22 cellular contexts compared by ENCODE assay signal in genomic region chr1:184504695-184505338, GRCh38.
DNase-seq lines count a peak whose midpoint lies in the region; ATAC-seq and TF ChIP-seq lines count a peak whose summit lies in the region.
"Had no signal": no experiment of that assay in that cellular context is flagged by ENCODE, and none has a peak within 500 bp of the region (broad histone marks: within the 10 kb centered on the region; RNA-seq: fewer than 3 reads in every experiment).

No MANE protein-coding gene starts in this region.

- peaks cover 10% of the 10 kb centered on the region for H3K4me1 Mint-ChIP-seq in neural progenitor cell

- H3K27me3 Mint-ChIP-seq in neural progenitor cell (ENCODE audit: insufficient read depth, low read depth) = peaks cover 2% of the 10 kb centered on the region

- 85 to 92% methylated on average over 5 of the region's 5 CpGs for WGBS in aorta, 2 donors

- H3K27ac ChIP-seq in neural progenitor cell (peak overlapping the region; percentile 61), aorta (ENCODE audit: low read depth in 1 of 2, low read length in 2 of 2) (no peak overlapping the region)
- H3K27ac ChIP-seq: ovary, SK-N-MC had no signal

- H3K4me3 ChIP-seq in neural progenitor cell (no peak overlapping the region), aorta (ENCODE audit: low read length in 2 of 2) (no peak overlapping the region)
- H3K4me3 ChIP-seq: ovary, SK-N-MC had no signal

- intact Hi-C loops in aorta (cut with DNase I) = loop anchor here in 1 of 2 donors (5.0 kb wide), 1 partner anchor 118 kb away; the partner anchor contains the start of gene C1orf21

- peaks cover 25% of the 10 kb centered on the region for H3F3A ChIP-seq in neural progenitor cell (ENCODE audit: low read depth)

- H3K27me3 ChIP-seq in neural progenitor cell = no peaks in the 10 kb centered on the region
- H3K27me3 ChIP-seq in aorta (ENCODE audit: control insufficient read depth in 1 of 2, insufficient read depth in 2 of 2, low read length in 1 of 2) = no peaks in the 10 kb centered on the region
- H3K27me3 ChIP-seq: ovary had no signal

- no peaks in the 10 kb centered on the region for H3K9me3 ChIP-seq in neural progenitor cell (ENCODE audit: low read depth)
- H3K9me3 ChIP-seq in aorta (ENCODE audit: control insufficient read depth, low read length) = no peaks in the 10 kb centered on the region
- H3K9me3 ChIP-seq: ovary had no signal

- H3K4me1 ChIP-seq in neural progenitor cell = peaks cover 51% of the 10 kb centered on the region
- peaks cover 3% of the 10 kb centered on the region in 2 donors for H3K4me1 ChIP-seq in aorta (ENCODE audit: control insufficient read depth in 1 of 2, insufficient read depth in 2 of 2, low read length in 2 of 2)

- H4K20me1 ChIP-seq in neural progenitor cell (ENCODE audit: low read depth) = peaks cover 39% of the 10 kb centered on the region

- no peak overlapping the region for H3K27ac Mint-ChIP-seq in neural progenitor cell
- H3K27ac Mint-ChIP-seq: activated CD8-positive, alpha-beta T cell treated with anti-CD3 and anti-CD28 coated beads for 36 hours had no signal

- no peak overlapping the region for H2AFZ ChIP-seq in neural progenitor cell (replicated peaks)

- peaks cover 3% of the 10 kb centered on the region for H3K9me3 Mint-ChIP-seq in neural progenitor cell
- H3K9me3 Mint-ChIP-seq: activated CD8-positive, alpha-beta T cell treated with anti-CD3 and anti-CD28 coated beads for 36 hours had no signal

- in situ Hi-C loops in G401 (cut with HindIII; ENCODE audit: low sequenced_read_pairs) = no loop called here

- peaks cover 6% of the 10 kb centered on the region for H3K36me3 ChIP-seq in neural progenitor cell
- no peaks in the 10 kb centered on the region for H3K36me3 ChIP-seq in aorta (ENCODE audit: control insufficient read depth in 1 of 2, insufficient read depth in 2 of 2, low read length in 1 of 2)
- H3K36me3 ChIP-seq: ovary had no signal

- peaks cover 4% of the 10 kb centered on the region for H3K36me3 Mint-ChIP-seq in neural progenitor cell

- no peak overlapping the region for H3K4me3 Mint-ChIP-seq in neural progenitor cell
- H3K4me3 Mint-ChIP-seq: activated CD8-positive, alpha-beta T cell treated with anti-CD3 and anti-CD28 coated beads for 36 hours had no signal

- peak; percentile 91 for DNase-seq in COR-L47 (lab: John Stamatoyannopoulos, UW)
- DNase-seq in NCI-H1417 treated with DMSO at 0.1 percent for 48 hours (lab: John Stamatoyannopoulos, UW) = peak; percentile 62
- DNase-seq in NCI-H774 (lab: John Stamatoyannopoulos, UW) = peak; percentile 53
- DNase-seq in neural progenitor cell (ENCODE audit: low spot score) = peak; percentile 71
- no peak for DNase-seq in G401 (ENCODE audit: low spot score)
- no peak for DNase-seq in aorta
- DNase-seq in GM19240 (ENCODE audit: insufficient read length, low spot score) = no peak
- DNase-seq: activated CD4-positive, CD25-positive, alpha-beta regulatory T cell; activated CD8-positive, alpha-beta T cell treated with anti-CD3 and anti-CD28 coated beads for 36 hours; activated naive CD4-positive, alpha-beta T cell; amniotic stem cell; central memory CD4-positive, alpha-beta T cell; foreskin fibroblast; mammary epithelial cell; NCI-H446; ovary; stimulated activated CD4-positive, alpha-beta T cell treated with anti-CD3 and anti-CD28 coated beads, Interleukin-2, amount 100 ng/mL, for 24 hours; stimulated activated naive CD4-positive, alpha-beta T cell; T-helper 9 cell had no signal

- peaks cover 75% of the 10 kb centered on the region for H3K79me2 ChIP-seq in neural progenitor cell (ENCODE audit: low read depth)

- ATAC-seq in aorta (ENCODE audit: low FRiP score) (no peak), HG03520 (IDR thresholded peaks at IDR 0.05; ENCODE audit: unreplicated experiment) (no peak)
- ATAC-seq: activated CD8-positive, alpha-beta T cell treated with anti-CD3 and anti-CD28 coated beads for 36 hours; HCT116 had no signal

- peak overlapping the region; percentile 64 for H3K4me2 ChIP-seq in neural progenitor cell

- no peak overlapping the region for H3K9ac ChIP-seq in neural progenitor cell

- TF ChIP-seq CTCF in neural progenitor cell (IDR thresholded peaks at IDR 0.05) = no peak

Comparison
In these comparisons a context has a peak if more than half of its experiments do, and no peak if none do; other contexts are left out.
1. DNase-seq: peak in COR-L47 (single experiment), NCI-H1417 treated with DMSO at 0.1 percent for 48 hours (single experiment), NCI-H774 (single experiment) and neural progenitor cell (single experiment); none in G401 (single experiment), aorta (0 of 2) and GM19240 (single experiment).